Comparison of ENCODE assay signal across 20 cellular contexts in genomic region chr3:98793971-98794370, GRCh38. TPM values are rescaled to one million over a fixed set of nuclear protein-coding genes. Genes with fewer than 3 reads are reported as not detected.
DNase-seq lines count a peak whose midpoint lies in the region; FAIRE-seq and TF ChIP-seq lines count a peak whose summit lies in the region.
"Had no signal": no experiment of that assay in that cellular context is flagged by ENCODE, and none has a peak within 500 bp of the region (broad histone marks: within the 10 kb centered on the region; RNA-seq: fewer than 3 reads in every experiment).

No MANE protein-coding gene starts in this region.

- TF ChIP-seq CTCF in fibroblast of villous mesenchyme (IDR thresholded peaks at IDR 0.05; ENCODE audit: insufficient read depth, low read depth, low read length): no peak

- no peak for FAIRE-seq in frontal cortex (lab: Jason Lieb, UNC)
- FAIRE-seq: G401.6, GM12891, GM18507 had no signal

- no peak overlapping the region for H3K4me3 ChIP-seq in fibroblast of villous mesenchyme (ENCODE audit: low read depth, low read length)
- H3K4me3 ChIP-seq: A549 had no signal

- DNase-seq in AG08395 (ENCODE audit: low spot score) (peak; percentile 36), GM03348 (ENCODE audit: low spot score) (peak; percentile 14), RPMI7951 (ENCODE audit: low read depth) (peak; percentile 42), fibroblast of villous mesenchyme (ENCODE audit: low read depth) (peak; percentile 60), A172 (ENCODE audit: low spot score) (no peak), frontal cortex (ENCODE audit: low spot score in 2 of 2) (no peak)
- no peak for DNase-seq in activated CD8-positive, alpha-beta memory T cell treated with anti-CD3 and anti-CD28 coated beads, Interleukin-2, amount 50 U/mL, for 4 hours
- DNase-seq in stimulated activated CD4-positive, alpha-beta T cell treated with anti-CD3 and anti-CD28 coated beads, Interleukin-4, amount 100 ng/mL, for 24 hours: no peak
- DNase-seq: CD4-positive, alpha-beta T cell; Karpas-422; MM.1S; NCI-H1092 treated with DMSO at 0.1 percent for 48 hours; NCI-H1694 treated with DMSO at 0.1 percent for 48 hours; NCI-H69; SW 1271 had no signal

RNA-seq across cellular contexts. Expression of gene ST3GAL6, which starts 30.8 kb away (rescaled TPM):
- total RNA-seq in RPMI7951 (2014; rRNA removed; shearing (Covaris generic)): 8.6 and 10.5 TPM in 2 replicates
- total RNA-seq in fibroblast of villous mesenchyme (3.9 and 5.2 TPM in 2 replicates), frontal cortex (18.3 TPM)
- 4.0 and 11.1 TPM in 2 replicates for total RNA-seq in A172 (2014; rRNA removed; shearing (Covaris generic))
- total RNA-seq: B cell had no signal

Comparison
In these comparisons a context has a peak if more than half of its experiments do, and no peak if none do; other contexts are left out.
1. DNase-seq: peak in AG08395 (single experiment), GM03348 (single experiment), RPMI7951 (single experiment) and fibroblast of villous mesenchyme (single experiment); none in activated CD8-positive, alpha-beta memory T cell treated with anti-CD3 and anti-CD28 coated beads, Interleukin-2, amount 50 U/mL, for 4 hours (single experiment), stimulated activated CD4-positive, alpha-beta T cell treated with anti-CD3 and anti-CD28 coated beads, Interleukin-4, amount 100 ng/mL, for 24 hours (single experiment), A172 (single experiment) and frontal cortex (0 of 2).